8 cellular contexts compared by ENCODE assay signal in genomic region chr16:28494141-28494851, GRCh38.
DNase-seq lines count a peak whose midpoint lies in the region; ATAC-seq lines count a peak whose summit lies in the region.

APOBR (plus strand) TSS chr16:28494643; CDS start chr16:28494682, 39 bp downstream.

- DNase-seq in activated CD4-positive, alpha-beta T cell treated with anti-CD3 and anti-CD28 coated beads for 24 hours (ENCODE audit: low read depth in 2 of 2), result peak; percentile 70 to 75
- DNase-seq in effector CD4-positive, alpha-beta T cell, result peak; percentile 88
- DNase-seq in stimulated activated CD4-positive, alpha-beta T cell treated with anti-CD3 and anti-CD28 coated beads, Interleukin-12 subunit alpha, Interleukin-12 subunit beta, amount 100 ng/mL, for 4 hours, result peak; percentile 69
- no peak for DNase-seq in cerebellar cortex (ENCODE audit: low spot score)
- no peak for DNase-seq in DMS114 treated with DMSO at 0.1 percent for 48 hours (lab: John Stamatoyannopoulos, UW; ENCODE audit: unreplicated experiment)
- no peak for DNase-seq in NCI-H226

- ATAC-seq in GM18870 (IDR thresholded peaks at IDR 0.05; ENCODE audit: unreplicated experiment) (peak; percentile 40), HG03520 (IDR thresholded peaks at IDR 0.05; ENCODE audit: unreplicated experiment) (peak; percentile 35)

Comparison
In these comparisons a context has a peak if more than half of its experiments do, and no peak if none do; other contexts are left out.
1. DNase-seq: peak in activated CD4-positive, alpha-beta T cell treated with anti-CD3 and anti-CD28 coated beads for 24 hours (2 of 2), effector CD4-positive, alpha-beta T cell (single experiment) and stimulated activated CD4-positive, alpha-beta T cell treated with anti-CD3 and anti-CD28 coated beads, Interleukin-12 subunit alpha, Interleukin-12 subunit beta, amount 100 ng/mL, for 4 hours (single experiment); none in cerebellar cortex (single experiment), DMS114 treated with DMSO at 0.1 percent for 48 hours (single experiment) and NCI-H226 (single experiment).